In genomic region chr16:4517812-4518211, GRCh38 we compare ENCODE assay signal across 8 cellular contexts. TPM values are rescaled to one million over a fixed set of nuclear protein-coding genes. Genes with fewer than 3 reads are reported as not detected.
A peak's percentile ranks its signal among the peaks of the same experiment; 100 is the strongest.
DNase-seq lines count a peak whose midpoint lies in the region; ATAC-seq and TF ChIP-seq lines count a peak whose summit lies in the region.

No MANE protein-coding gene starts in this region.

- peak; percentile 60 for TF ChIP-seq CTCF in GM12875 (IDR thresholded peaks at IDR 0.05; ENCODE audit: borderline replicate concordance, insufficient read depth, low read depth, low read length)
- TF ChIP-seq CTCF in OCI-LY1 (IDR thresholded peaks at IDR 0.05; ENCODE audit: low read length), result peak; percentile 87
- TF ChIP-seq CTCF in epithelial cell of proximal tubule (conservative IDR thresholded peaks at IDR 0.05; ENCODE audit: low read depth, low read length), result peak; percentile 72
- TF ChIP-seq CTCF in parathyroid adenoma (IDR thresholded peaks at IDR 0.05), result peak; percentile 39

- H3K27ac ChIP-seq in OCI-LY1 (ENCODE audit: low read depth, low read length, poor library complexity, severe bottlenecking) (no peak overlapping the region), parathyroid adenoma (no peak overlapping the region)

- no peaks in the 10 kb centered on the region for H4K20me1 ChIP-seq in OCI-LY1 (ENCODE audit: insufficient read depth, low read length)

- no peak overlapping the region for H3K4me2 ChIP-seq in OCI-LY1 (ENCODE audit: low read length)
- H3K4me2 ChIP-seq in parathyroid adenoma (ENCODE audit: low read length), result no peak overlapping the region

- peak; percentile 30 for DNase-seq in A172 (ENCODE audit: low spot score)
- no peak for DNase-seq in epithelial cell of proximal tubule (ENCODE audit: low read depth)
- no peak for DNase-seq in effector CD4-positive, alpha-beta T cell

- no peaks in the 10 kb centered on the region for H3F3A ChIP-seq in OCI-LY1 (ENCODE audit: insufficient read depth, low read length)

- H3K79me2 ChIP-seq in OCI-LY1 (ENCODE audit: insufficient read depth, low read length), result no peaks in the 10 kb centered on the region
- H3K79me2 ChIP-seq in parathyroid adenoma, result peaks cover 7% of the 10 kb centered on the region

- H3K9ac ChIP-seq in OCI-LY1 (ENCODE audit: low read length) (no peak overlapping the region), parathyroid adenoma (no peak overlapping the region)

- H3K27me3 ChIP-seq in OCI-LY1 (ENCODE audit: insufficient read depth, low read length) (no peaks in the 10 kb centered on the region), parathyroid adenoma (ENCODE audit: control insufficient read depth, insufficient read depth, low read length) (no peaks in the 10 kb centered on the region)

- ATAC-seq in GM21515 (IDR thresholded peaks at IDR 0.05; ENCODE audit: unreplicated experiment) (no peak), HG03196 (IDR thresholded peaks at IDR 0.05; ENCODE audit: unreplicated experiment) (no peak)

- H3K4me3 ChIP-seq in GM12875 (ENCODE audit: low read depth, low read length) (no peak overlapping the region), OCI-LY1 (ENCODE audit: low read depth, low read length, poor library complexity, severe bottlenecking) (no peak overlapping the region), epithelial cell of proximal tubule (ENCODE audit: low read depth, low read length) (no peak overlapping the region), parathyroid adenoma (ENCODE audit: low read depth, low read length) (no peak overlapping the region)

- H3K4me1 ChIP-seq in OCI-LY1 (ENCODE audit: insufficient read depth, low read length, severe bottlenecking) (no peaks in the 10 kb centered on the region), parathyroid adenoma (no peaks in the 10 kb centered on the region)

- no peak overlapping the region for H2AFZ ChIP-seq in OCI-LY1 (ENCODE audit: low read length)
- no peak overlapping the region for H2AFZ ChIP-seq in parathyroid adenoma

- H3K9me3 ChIP-seq in OCI-LY1 (ENCODE audit: low read length) (no peaks in the 10 kb centered on the region), parathyroid adenoma (ENCODE audit: control insufficient read depth, low read length) (no peaks in the 10 kb centered on the region)

- no peaks in the 10 kb centered on the region for H3K9me2 ChIP-seq in OCI-LY1 (ENCODE audit: low read depth, low read length)

- H3K36me3 ChIP-seq in OCI-LY1 (ENCODE audit: insufficient read depth, low read length), result peaks cover 3% of the 10 kb centered on the region; the same call in 1 of the 2 replicates
- H3K36me3 ChIP-seq in parathyroid adenoma (ENCODE audit: control insufficient read depth, insufficient read depth, low read length), result no peaks in the 10 kb centered on the region

RNA-seq across cellular contexts. Expression of gene CDIP1, which starts 20.8 kb away (rescaled TPM):
- total RNA-seq in A172 (2014; rRNA removed; shearing (Covaris generic)), result 8.5 and 9.8 TPM in 2 replicates
- 13.8 and 30.3 TPM in 2 replicates for total RNA-seq in epithelial cell of proximal tubule

RNA-seq across cellular contexts. Expression of gene C16orf96, which starts 38.3 kb away (rescaled TPM):
- total RNA-seq in A172 (2014; rRNA removed; shearing (Covaris generic)), result not detected in 2 replicates
- not detected in 2 replicates for total RNA-seq in epithelial cell of proximal tubule

RNA-seq across cellular contexts. Expression of gene HMOX2, which starts 41.6 kb away (rescaled TPM):
- total RNA-seq in A172 (2014; rRNA removed; shearing (Covaris generic)), result 150 and 159 TPM in 2 replicates
- 75.9 and 105 TPM in 2 replicates for total RNA-seq in epithelial cell of proximal tubule

RNA-seq across cellular contexts. Expression of gene NMRAL1, which starts 43.4 kb away (rescaled TPM):
- 158 and 176 TPM in 2 replicates for total RNA-seq in A172 (2014; rRNA removed; shearing (Covaris generic))
- 120 and 177 TPM in 2 replicates for total RNA-seq in epithelial cell of proximal tubule
